25 cellular contexts compared by ENCODE assay signal in genomic region chr16:11843206-11843605, GRCh38. TPM values are rescaled to one million over a fixed set of nuclear protein-coding genes. Genes with fewer than 3 reads are reported as not detected.
A peak's percentile ranks its signal among the peaks of the same experiment; 100 is the strongest.
DNase-seq lines count a peak whose midpoint lies in the region; ATAC-seq, FAIRE-seq and TF ChIP-seq lines count a peak whose summit lies in the region.
"Had no signal": no experiment of that assay in that cellular context is flagged by ENCODE, and none has a peak within 500 bp of the region (broad histone marks: within the 10 kb centered on the region; RNA-seq: fewer than 3 reads in every experiment).

No MANE protein-coding gene starts in this region.

- H3K9me2 ChIP-seq in HCT116 (ENCODE audit: insufficient read depth): no peaks in the 10 kb centered on the region

- H3K79me1 ChIP-seq in H1 (ENCODE audit: low read depth, low read length): peaks cover 7% of the 10 kb centered on the region

- no peak overlapping the region for H3K23ac ChIP-seq in H1 (ENCODE audit: insufficient read length)

- no peak for FAIRE-seq in H1 (lab: Jason Lieb, UNC)
- FAIRE-seq: A549, D721Med, GM12891, GM18507 had no signal

- ATAC-seq in HCT116 (peak; percentile 30; the same call in 1 of the 2 replicates), GM18909 (IDR thresholded peaks at IDR 0.05; ENCODE audit: poor library complexity, unreplicated experiment) (no peak)

- H2BK120ac ChIP-seq in H1 (replicated peaks; ENCODE audit: low read depth, low read length): no peak overlapping the region

- no peak overlapping the region for H2BK15ac ChIP-seq in H1 (ENCODE audit: low read length)

- TF ChIP-seq CTCF in HCT116 (IDR thresholded peaks at IDR 0.05 in 2 of 3, conservative IDR thresholded peaks at IDR 0.05 in 1 of 3; ENCODE audit: borderline replicate concordance in 1 of 3, insufficient read depth in 1 of 3, low read depth in 2 of 3, low read length in 2 of 3) (no peak), H1 (IDR thresholded peaks at IDR 0.05; ENCODE audit: control extremely low read depth in 1 of 3, insufficient read depth in 1 of 3, low read depth in 1 of 3, low read length in 3 of 3) (no peak), mesothelial cell of epicardium (IDR thresholded peaks at IDR 0.05; ENCODE audit: unreplicated experiment) (no peak)

- no peaks in the 10 kb centered on the region for H3K4me1 Mint-ChIP-seq in mesothelial cell of epicardium
- H3K4me1 Mint-ChIP-seq: CD14-positive monocyte had no signal

- H3K36me3 Mint-ChIP-seq in mesothelial cell of epicardium: peaks cover 40% of the 10 kb centered on the region

- H3K23me2 ChIP-seq in H1 (ENCODE audit: low read depth, low read length): no peaks in the 10 kb centered on the region

- intact Hi-C loops in HCT116 (cut with micrococcal nuclease): no loop called here

- H3K4me2 ChIP-seq in HCT116 (ENCODE audit: low read length) (no peak overlapping the region), H1 (ENCODE audit: insufficient read depth in 1 of 2, low read depth in 2 of 2, low read length in 2 of 2) (no peak overlapping the region)
- H3K4me2 ChIP-seq: A549; BLaER1 treated with 17β-estradiol and CSF1 and Interleukin-3, amounts not matched to agents 10 nM and 100 nM had no signal

- H4K20me1 ChIP-seq in HCT116 (ENCODE audit: insufficient read depth) (peaks cover 25% of the 10 kb centered on the region; the same call in 1 of the 2 replicates), H1 (replicated peaks in 1 of 2; ENCODE audit: control insufficient read depth in 1 of 2, insufficient read depth in 2 of 2, low read length in 2 of 2) (peaks cover 11 to 19% of the 10 kb centered on the region in 2 experiments)

- H3K9me3 ChIP-seq in HCT116 (ENCODE audit: control insufficient read depth in 1 of 2, insufficient read depth in 1 of 2, low read depth in 1 of 2, low read length in 2 of 2) (no peaks in the 10 kb centered on the region), H1 (ENCODE audit: insufficient read depth in 2 of 2, low read depth in 1 of 2, low read length in 1 of 2) (no peaks in the 10 kb centered on the region)
- H3K9me3 ChIP-seq: A549; BE2C; BLaER1 treated with 17β-estradiol and CSF1 and Interleukin-3, amounts not matched to agents 10 nM and 100 nM had no signal

- POLR2A ChIA-PET in HCT116 (lab: Charles Lee): interaction anchor here (0.7 kb wide), 1 partner anchor 100 kb away, joined by 3 read pairs; the partner anchor contains the start of gene TXNDC11
- POLR2A ChIA-PET in H1 (lab: Charles Lee; ENCODE audit: partially characterized antibody): interaction anchor here (0.9 to 7.3 kb wide), 4 partner anchors 7 to 52 kb away, joined by 3 to 59 read pairs (median 3); no protein-coding TSS in a partner anchor

- no peak overlapping the region for H3K27ac Mint-ChIP-seq in mesothelial cell of epicardium

- H3K27me3 Mint-ChIP-seq in mesothelial cell of epicardium (ENCODE audit: low read depth): no peaks in the 10 kb centered on the region
- H3K27me3 Mint-ChIP-seq: CD4-positive, alpha-beta T cell; CD8-positive, alpha-beta memory T cell had no signal

- H3K36me3 ChIP-seq in HCT116 (ENCODE audit: control insufficient read depth in 1 of 2, insufficient read depth in 2 of 2, low read length in 2 of 2) (peaks cover 81 to 84% of the 10 kb centered on the region in 2 experiments), H1 (ENCODE audit: control insufficient read depth in 2 of 4, insufficient read depth in 4 of 4, low read length in 3 of 4) (peaks cover 60 to 97% (median 85%) of the 10 kb centered on the region in 4 experiments)

- H3K79me2 ChIP-seq in HCT116 (ENCODE audit: insufficient read depth, low read length) (peaks cover 87% of the 10 kb centered on the region), H1 (ENCODE audit: control insufficient read depth in 1 of 2, insufficient read depth in 2 of 2, low read length in 2 of 2) (peaks cover 0 to 35% of the 10 kb centered on the region in 2 experiments; a peak in 3 of 4 replicates)

- no peak overlapping the region for H2AFZ ChIP-seq in HCT116 (ENCODE audit: low read depth, low read length, poor library complexity, severe bottlenecking)
- H2AFZ ChIP-seq in H1 (ENCODE audit: low read length): no peak overlapping the region

- H3K9ac ChIP-seq in HCT116 (ENCODE audit: low read length) (no peak overlapping the region), H1 (replicated peaks in 1 of 4; ENCODE audit: extremely low read depth in 1 of 4, low read depth in 3 of 4, low read length in 3 of 4) (no peak overlapping the region)
- H3K9ac ChIP-seq: BLaER1 treated with 17β-estradiol and CSF1 and Interleukin-3, amounts not matched to agents 10 nM and 100 nM had no signal

- H3K56ac ChIP-seq in H1 (replicated peaks; ENCODE audit: insufficient read length, low read depth, low read length): no peak overlapping the region

- no peak overlapping the region for H3K18ac ChIP-seq in H1 (ENCODE audit: extremely low read depth, low read length)

- H4K8ac ChIP-seq in H1 (ENCODE audit: extremely low read depth, insufficient read depth, low read length): no peak overlapping the region

- no peak for TF ChIP-seq EP300 in H1 (IDR thresholded peaks at IDR 0.05; ENCODE audit: borderline replicate concordance in 1 of 2, low read depth in 2 of 2, low read length in 2 of 2)

- WGBS in H1 (ENCODE audit: extremely low coverage in 1 of 2, insufficient coverage in 1 of 2, insufficient read length in 1 of 2, insufficient replicate concordance in 2 of 2, low coverage in 1 of 2, low lambda C conversion rate in 2 of 2, missing lambda C conversion rate in 1 of 2), 2 experiments: 93% methylated on average over 11 of the region's 11 CpGs; no CpG with 5 or more reads in 1 of the 2 experiments

- no peak overlapping the region for H2BK20ac ChIP-seq in H1 (ENCODE audit: low read length)

- H2BK12ac ChIP-seq in H1 (ENCODE audit: low read depth, low read length): no peak overlapping the region

- BruUV-seq in HCT116 (replicated peaks; lab: Mats Ljungman, UMichigan): no TSS peak

- H4K91ac ChIP-seq in H1 (replicated peaks; ENCODE audit: insufficient read length, low read length): no peak overlapping the region

- peak; percentile 54 for DNase-seq in activated effector memory CD4-positive, alpha-beta T cell treated with anti-CD3 and anti-CD28 coated beads, Interleukin-2, amount 50 U/mL, for 16 hours
- no peak for DNase-seq in activated effector memory CD4-positive, alpha-beta T cell treated with Interleukin-2 at 50 U/mL for 16 hours
- DNase-seq in HCT116 (ENCODE audit: low read depth, low spot score): no peak
- no peak for DNase-seq in H1 (ENCODE audit: low read depth in 1 of 2, low spot score in 2 of 2)
- peak; percentile 22 for DNase-seq in mesenteric fat pad (ENCODE audit: low spot score)
- DNase-seq in mesothelial cell of epicardium (ENCODE audit: low spot score in 2 of 2, unreplicated experiment in 2 of 2): no peak
- DNase-seq: 8988T; ACHN; AML-193; BE2C; CD4-positive, alpha-beta T cell; CD8-positive, alpha-beta memory T cell; DMS 273 treated with DMSO at 0.1 percent for 48 hours; DMS79 treated with DMSO at 0.1 percent for 48 hours; GF-D8; GOT3; H7; HCEC 1CT had no signal

- RAD21 ChIA-PET in HCT116 (lab: Charles Lee; ENCODE audit: low non-redundant PET in 1 of 2, low total read pairs in 2 of 2, uncharacterized antibody in 2 of 2, unreplicated experiment in 2 of 2): no interaction called here

- no peak overlapping the region for H3K4me3 ChIP-seq in HCT116 (replicated peaks in 1 of 2; ENCODE audit: low read depth in 1 of 2, low read length in 2 of 2)
- H3K4me3 ChIP-seq in H1 (ENCODE audit: extremely low read depth in 1 of 4, insufficient read depth in 2 of 4, low read depth in 3 of 4, low read length in 4 of 4): no peak overlapping the region
- H3K4me3 ChIP-seq: A549; BLaER1 treated with 17β-estradiol and CSF1 and Interleukin-3, amounts not matched to agents 10 nM and 100 nM had no signal

- no peak overlapping the region for H4K5ac ChIP-seq in H1 (ENCODE audit: insufficient read length, low read depth, low read length)

- no peak overlapping the region for H2BK5ac ChIP-seq in H1 (ENCODE audit: low read depth, low read length)

- H3K27me3 ChIP-seq in HCT116 (ENCODE audit: insufficient read depth, low read length) (no peaks in the 10 kb centered on the region), H1 (replicated peaks in 1 of 4; ENCODE audit: control insufficient read depth in 3 of 4, extremely low read depth in 1 of 4, insufficient read depth in 3 of 4, low read length in 3 of 4) (no peaks in the 10 kb centered on the region)
- H3K27me3 ChIP-seq: BE2C; BLaER1 treated with 17β-estradiol and CSF1 and Interleukin-3, amounts not matched to agents 10 nM and 100 nM had no signal

- H3K9me3 Mint-ChIP-seq in mesothelial cell of epicardium: no peaks in the 10 kb centered on the region
- H3K9me3 Mint-ChIP-seq: CD14-positive monocyte; CD4-positive, alpha-beta T cell; CD8-positive, alpha-beta memory T cell had no signal

- H3K4ac ChIP-seq in H1 (replicated peaks; ENCODE audit: insufficient read length, low read depth, low read length): no peak overlapping the region

- no peak overlapping the region for H3K4me3 Mint-ChIP-seq in mesothelial cell of epicardium
- H3K4me3 Mint-ChIP-seq: CD14-positive monocyte; CD4-positive, alpha-beta T cell; CD8-positive, alpha-beta memory T cell had no signal

- no peak overlapping the region for H3K14ac ChIP-seq in H1 (ENCODE audit: insufficient read length)

- no peak for TF ChIP-seq RAD21 in HCT116 (IDR thresholded peaks at IDR 0.05; ENCODE audit: low read depth)
- TF ChIP-seq RAD21 in H1 (IDR thresholded peaks at IDR 0.05 in 1 of 2, conservative IDR thresholded peaks at IDR 0.05 in 1 of 2; ENCODE audit: low read depth in 2 of 2, low read length in 2 of 2): no peak

- H3K4me1 ChIP-seq in HCT116 (ENCODE audit: control insufficient read depth in 1 of 2, insufficient read depth in 2 of 2, low read length in 2 of 2): no peaks in the 10 kb centered on the region
- no peaks in the 10 kb centered on the region for H3K4me1 ChIP-seq in H1 (replicated peaks in 1 of 4; ENCODE audit: control insufficient read depth in 3 of 4, insufficient read depth in 4 of 4, low read length in 3 of 4)
- H3K4me1 ChIP-seq: A549, BE2C had no signal

- CTCF ChIA-PET in HCT116 (lab: Charles Lee): no interaction called here
- CTCF ChIA-PET in H1 (lab: Charles Lee; ENCODE audit: partially characterized antibody): no interaction called here

- TF ChIP-seq POLR2A in HCT116 (IDR thresholded peaks at IDR 0.05; ENCODE audit: borderline replicate concordance, extremely low read depth, insufficient read depth, insufficient read length): no peak
- TF ChIP-seq POLR2A in H1 (IDR thresholded peaks at IDR 0.05; ENCODE audit: control extremely low read depth in 1 of 2, low read depth in 2 of 2, low read length in 2 of 2): no peak

- no peak overlapping the region for H2AK5ac ChIP-seq in H1 (ENCODE audit: low read depth, low read length)

- H3K27ac ChIP-seq in HCT116 (ENCODE audit: low read depth, low read length) (no peak overlapping the region), H1 (ENCODE audit: low read depth, low read length) (no peak overlapping the region)
- H3K27ac ChIP-seq: A549; BLaER1 treated with 17β-estradiol and CSF1 and Interleukin-3, amounts not matched to agents 10 nM and 100 nM had no signal

RNA-seq across cellular contexts. Expression of gene RSL1D1, which starts 8.1 kb away (rescaled TPM):
- 291 TPM for total RNA-seq in HCT116 (2021; ENCODE audit: unreplicated experiment)
- polyA plus RNA-seq in HCT116 (2012): 55.7 and 73.4 TPM in 2 replicates
- total RNA-seq in H1 (2021; fragmentation: NEBNext Ultra II Directional; extraction: Animal tissue kit (Norgen Biotek cat#: 25700)): 274 and 292 TPM in 2 replicates
- 18.0 and 41.3 TPM in 2 replicates for polyA plus RNA-seq in H1 (2011; rRNA removed)
- 108 TPM for polyA plus RNA-seq in H1 (2011; cell fraction: cytosol; rRNA removed)
- polyA plus RNA-seq in H1 (2011; cell fraction: nucleus; rRNA removed): 11.9 TPM
- polyA plus RNA-seq in H1 (2012, experiment 1 of 2): 131 to 244 TPM (median 141 TPM) in 4 replicates
- polyA plus RNA-seq in H1 (2012, experiment 2 of 2): 23.5 TPM
- polyA plus RNA-seq in H1 (2013, experiment 1 of 2): 345 TPM
- polyA plus RNA-seq in H1 (2013, experiment 2 of 2): 333 TPM
- 44.8 and 66.0 TPM in 2 replicates for polyA minus RNA-seq in H1 (2011; rRNA and poly(A)+ RNA removed)
- 110 TPM for polyA minus RNA-seq in H1 (2011; cell fraction: cytosol; rRNA and poly(A)+ RNA removed)
- 58.1 TPM for polyA minus RNA-seq in H1 (2011; cell fraction: nucleus; rRNA and poly(A)+ RNA removed)
- 200 TPM for total RNA-seq in mesenteric fat pad
- 176 to 177 TPM (median 177 TPM) in 3 replicates for total RNA-seq in mesothelial cell of epicardium

RNA-seq across cellular contexts. Expression of gene ZC3H7A, which starts 46.1 kb away (rescaled TPM):
- total RNA-seq in HCT116 (2021; ENCODE audit: unreplicated experiment): 33.4 TPM
- polyA plus RNA-seq in HCT116 (2012): 14.8 and 15.7 TPM in 2 replicates
- total RNA-seq in H1 (2021; fragmentation: NEBNext Ultra II Directional; extraction: Animal tissue kit (Norgen Biotek cat#: 25700)): 42.5 and 55.9 TPM in 2 replicates
- polyA plus RNA-seq in H1 (2011; rRNA removed): 23.3 and 32.0 TPM in 2 replicates
- 26.1 TPM for polyA plus RNA-seq in H1 (2011; cell fraction: cytosol; rRNA removed)
- 22.1 TPM for polyA plus RNA-seq in H1 (2011; cell fraction: nucleus; rRNA removed)
- polyA plus RNA-seq in H1 (2012, experiment 1 of 2): 21.7 to 38.8 TPM (median 26.2 TPM) in 4 replicates
- 2.5 TPM for polyA plus RNA-seq in H1 (2012, experiment 2 of 2)
- 32.3 TPM for polyA plus RNA-seq in H1 (2013, experiment 1 of 2)
- 28.3 TPM for polyA plus RNA-seq in H1 (2013, experiment 2 of 2)
- 22.6 and 29.4 TPM in 2 replicates for polyA minus RNA-seq in H1 (2011; rRNA and poly(A)+ RNA removed)
- 16.2 TPM for polyA minus RNA-seq in H1 (2011; cell fraction: cytosol; rRNA and poly(A)+ RNA removed)
- polyA minus RNA-seq in H1 (2011; cell fraction: nucleus; rRNA and poly(A)+ RNA removed): 29.4 TPM
- total RNA-seq in mesenteric fat pad: 57.1 TPM
- total RNA-seq in mesothelial cell of epicardium: 57.6 to 70.7 TPM (median 66.7 TPM) in 3 replicates

Comparison
In these comparisons a context has a peak if more than half of its experiments do, and no peak if none do; other contexts are left out.
1. DNase-seq: peak in activated effector memory CD4-positive, alpha-beta T cell treated with anti-CD3 and anti-CD28 coated beads, Interleukin-2, amount 50 U/mL, for 16 hours (single experiment) and mesenteric fat pad (single experiment); none in activated effector memory CD4-positive, alpha-beta T cell treated with Interleukin-2 at 50 U/mL for 16 hours (single experiment), HCT116 (single experiment), H1 (0 of 2) and mesothelial cell of epicardium (0 of 2).